In genomic region chr2:160352492-160352891, GRCh38 we compare ENCODE assay signal across 12 cellular contexts.
A peak's percentile ranks its signal among the peaks of the same experiment; 100 is the strongest.
DNase-seq lines count a peak whose midpoint lies in the region; ATAC-seq and TF ChIP-seq lines count a peak whose summit lies in the region.
"Had no signal": no experiment of that assay in that cellular context is flagged by ENCODE, and none has a peak within 500 bp of the region (broad histone marks: within the 10 kb centered on the region; RNA-seq: fewer than 3 reads in every experiment).

No MANE protein-coding gene starts in this region.

- TF ChIP-seq CTCF in cardiac fibroblast (IDR thresholded peaks at IDR 0.05; ENCODE audit: low read depth, low read length) (no peak), neutrophil (IDR thresholded peaks at IDR 0.05) (no peak)

- H3K4me3 ChIP-seq in cardiac fibroblast (replicated peaks in 1 of 2; ENCODE audit: low read depth in 2 of 2, low read length in 2 of 2), result no peak overlapping the region
- no peak overlapping the region for H3K4me3 ChIP-seq in neutrophil (ENCODE audit: low read depth in 1 of 2, low read length in 1 of 2)
- H3K4me3 ChIP-seq: body of pancreas had no signal

- peak; percentile 23 for DNase-seq in DMS153 treated with DMSO at 0.1 percent for 48 hours (lab: John Stamatoyannopoulos, UW; ENCODE audit: unreplicated experiment)
- peak; percentile 59 for DNase-seq in LHCN-M2 (ENCODE audit: low read depth)
- peak; percentile 57 to 72 for DNase-seq in cardiac fibroblast (ENCODE audit: low read depth in 2 of 2)
- DNase-seq in T-helper 17 cell, result no peak
- no peak for DNase-seq in activated T-cell treated with anti-CD3 and anti-CD28 coated beads, Interleukin-2, amount 50 U/mL, for 24 hours
- no peak for DNase-seq in ACHN
- DNase-seq: activated CD4-positive, alpha-beta T cell treated with anti-CD3 and anti-CD28 coated beads, Interleukin-2, amount 50 U/mL, for 48 hours; body of pancreas; left colon; SHP77 treated with DMSO at 0.1 percent for 48 hours had no signal

- peaks cover 8% of the 10 kb centered on the region for H3K36me3 ChIP-seq in neutrophil

- H3K27me3 Mint-ChIP-seq in T-helper 17 cell, result no peaks in the 10 kb centered on the region
- H3K27me3 Mint-ChIP-seq in activated T-cell treated with anti-CD3 and anti-CD28 coated beads, Interleukin-2, amount 50 U/mL, for 24 hours, result no peaks in the 10 kb centered on the region

- no peak for ATAC-seq in GM19395 (IDR thresholded peaks at IDR 0.05; ENCODE audit: unreplicated experiment)
- ATAC-seq in T-helper 17 cell, result no peak
- ATAC-seq: body of pancreas had no signal

- H3K9me3 Mint-ChIP-seq in activated T-cell treated with anti-CD3 and anti-CD28 coated beads, Interleukin-2, amount 50 U/mL, for 24 hours, result peaks cover 5% of the 10 kb centered on the region

- H3K27me3 ChIP-seq in neutrophil, result no peaks in the 10 kb centered on the region
- H3K27me3 ChIP-seq: body of pancreas had no signal

- peaks cover 23 to 33% of the 10 kb centered on the region in 2 experiments for H3K4me1 ChIP-seq in neutrophil (ENCODE audit: control insufficient read depth in 1 of 2, insufficient read depth in 1 of 2, low read depth in 1 of 2, low read length in 1 of 2)
- H3K4me1 ChIP-seq: body of pancreas had no signal

- peaks cover 54% of the 10 kb centered on the region for H3K4me1 Mint-ChIP-seq in T-helper 17 cell
- H3K4me1 Mint-ChIP-seq in activated T-cell treated with anti-CD3 and anti-CD28 coated beads, Interleukin-2, amount 50 U/mL, for 24 hours (ENCODE audit: low read depth), result peaks cover 84% of the 10 kb centered on the region

- in situ Hi-C loops in ACHN (cut with HindIII; ENCODE audit: low pct_ligation_motif_present, low pct_unique_long_range_greater_than_20kb, low sequenced_read_pairs), result no loop called here

- H3K36me3 Mint-ChIP-seq in T-helper 17 cell (ENCODE audit: low read depth), result peaks cover 10% of the 10 kb centered on the region
- peaks cover 33% of the 10 kb centered on the region for H3K36me3 Mint-ChIP-seq in activated T-cell treated with anti-CD3 and anti-CD28 coated beads, Interleukin-2, amount 50 U/mL, for 24 hours (ENCODE audit: low read depth)

- H3K9me3 ChIP-seq in neutrophil, result no peaks in the 10 kb centered on the region
- H3K9me3 ChIP-seq in T-helper 17 cell (ENCODE audit: control insufficient read depth, low read length, poor library complexity, severe bottlenecking), result no peaks in the 10 kb centered on the region
- H3K9me3 ChIP-seq: body of pancreas had no signal

- no peak overlapping the region for H3K4me3 Mint-ChIP-seq in T-helper 17 cell
- no peak overlapping the region for H3K4me3 Mint-ChIP-seq in activated T-cell treated with anti-CD3 and anti-CD28 coated beads, Interleukin-2, amount 50 U/mL, for 24 hours

- peak overlapping the region; percentile 63 for H3K27ac ChIP-seq in neutrophil
- H3K27ac ChIP-seq: body of pancreas had no signal

- no peak overlapping the region for H3K27ac Mint-ChIP-seq in T-helper 17 cell
- H3K27ac Mint-ChIP-seq in activated T-cell treated with anti-CD3 and anti-CD28 coated beads, Interleukin-2, amount 50 U/mL, for 24 hours, result no peak overlapping the region

Comparison
In these comparisons a context has a peak if more than half of its experiments do, and no peak if none do; other contexts are left out.
1. DNase-seq: peak in DMS153 treated with DMSO at 0.1 percent for 48 hours (single experiment), LHCN-M2 (single experiment) and cardiac fibroblast (2 of 2); none in T-helper 17 cell (0 of 3), activated T-cell treated with anti-CD3 and anti-CD28 coated beads, Interleukin-2, amount 50 U/mL, for 24 hours (single experiment) and ACHN (single experiment).